17 cellular contexts compared by ENCODE assay signal in genomic region chr10:18486444-18486843, GRCh38.
"Had no signal": no experiment of that assay in that cellular context is flagged by ENCODE, and none has a peak within 500 bp of the region (broad histone marks: within the 10 kb centered on the region; RNA-seq: fewer than 3 reads in every experiment).

No MANE protein-coding gene starts in this region.

- H3K27me3 ChIP-seq: body of pancreas, colonic mucosa, tibial nerve, uterus had no signal

- H3K36me3 ChIP-seq: colonic mucosa, tibial nerve, uterus had no signal

- H3K4me1 ChIP-seq: body of pancreas, colonic mucosa, tibial nerve, uterus had no signal

- DNase-seq: activated CD4-positive, alpha-beta T cell treated with anti-CD3 and anti-CD28 coated beads, Interleukin-2, amount 10 ng/mL, durations not matched to agents 24 days and 14 days; activated CD8-positive, alpha-beta T cell treated with anti-CD3 and anti-CD28 coated beads for 36 hours; activated naive CD4-positive, alpha-beta T cell treated with Interleukin-2 at 50 U/mL for 16 hours; activated naive CD8-positive, alpha-beta T cell treated with anti-CD3 and anti-CD28 coated beads, Interleukin-2, amount 10 ng/mL, durations not matched to agents 7 days and 5 days; activated T-cell treated with anti-CD3 and anti-CD28 coated beads, Interleukin-2, amount 50 U/mL, for 24 hours; body of pancreas; central memory CD4-positive, alpha-beta T cell; colonic mucosa; endodermal cell; foreskin fibroblast; kidney; stimulated activated CD4-positive, alpha-beta T cell treated with anti-CD3 and anti-CD28 coated beads, Interleukin-2, amount 100 ng/mL, for 24 hours; stimulated activated naive CD4-positive, alpha-beta T cell treated with Interleukin-2 at 50 U/mL for 16 hours; substantia nigra; uterus had no signal

- H3K27ac ChIP-seq: body of pancreas, colonic mucosa, epithelial cell of prostate, tibial nerve, uterus had no signal

- H3K9me3 ChIP-seq: body of pancreas, colonic mucosa, tibial nerve, uterus had no signal

- H3K4me3 ChIP-seq: body of pancreas, colonic mucosa, tibial nerve, uterus had no signal
